11 cellular contexts compared by ENCODE assay signal in the genomic region with DNA sequence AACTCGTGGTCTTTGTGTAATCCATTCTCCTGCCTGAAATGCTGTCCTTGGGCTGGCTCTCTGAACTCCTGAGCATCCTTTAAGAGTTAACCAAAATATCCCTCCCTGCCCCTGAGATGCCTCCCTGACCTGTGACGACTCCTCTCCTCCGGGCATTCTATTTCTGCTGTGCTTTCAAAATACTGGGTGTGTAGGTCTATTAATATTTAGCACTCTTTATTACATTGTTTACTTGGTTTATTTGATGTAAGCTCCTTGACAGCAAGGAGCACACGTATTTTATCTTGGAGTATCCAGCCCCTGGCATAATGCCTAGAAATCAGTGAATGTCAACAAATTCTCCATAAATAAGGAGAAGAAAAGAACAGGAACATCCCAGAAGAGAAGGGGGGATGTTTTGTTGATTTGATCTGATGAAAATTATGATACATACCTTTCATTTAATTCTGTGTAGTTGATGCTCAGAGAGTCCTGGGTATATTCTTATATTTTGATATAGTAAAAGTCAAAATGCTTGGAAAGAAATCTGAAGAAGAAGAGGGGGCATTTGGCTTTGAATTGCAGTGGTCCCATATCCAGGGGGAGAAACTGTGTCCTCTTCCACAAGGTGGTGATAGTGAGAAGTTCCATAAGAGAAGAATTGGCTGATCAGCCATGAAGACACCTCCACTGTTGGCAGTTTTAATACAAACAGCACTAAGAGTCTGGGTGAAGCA.
DNase-seq lines count a peak whose midpoint lies in the region; ATAC-seq and TF ChIP-seq lines count a peak whose summit lies in the region.
"Had no signal": no experiment of that assay in that cellular context is flagged by ENCODE, and none has a peak within 500 bp of the region (broad histone marks: within the 10 kb centered on the region; RNA-seq: fewer than 3 reads in every experiment).

No MANE protein-coding gene starts in this region.

- H3K4me2 ChIP-seq in SK-N-SH = no peak overlapping the region

- H3K27me3 ChIP-seq in SK-N-SH (ENCODE audit: insufficient read depth) = no peaks in the 10 kb centered on the region
- no peaks in the 10 kb centered on the region for H3K27me3 ChIP-seq in Panc1 (ENCODE audit: control insufficient read depth, insufficient read depth, low read length)
- H3K27me3 ChIP-seq in vagina = no peaks in the 10 kb centered on the region
- peaks cover 0 to 4% of the 10 kb centered on the region in 2 donors for H3K27me3 ChIP-seq in right atrium auricular region
- peaks cover 4% of the 10 kb centered on the region for H3K27me3 ChIP-seq in adrenal gland

- TF ChIP-seq EP300 in SK-N-SH (IDR thresholded peaks at IDR 0.05; ENCODE audit: borderline replicate concordance in 1 of 2, low read depth in 1 of 2, low read length in 1 of 2) = no peak

- no peak for TF ChIP-seq POLR2A in vagina (IDR thresholded peaks at IDR 0.05)
- no peak for TF ChIP-seq POLR2A in adrenal gland (IDR thresholded peaks at IDR 0.05)

- CTCF ChIA-PET in SK-N-SH (lab: Yijun Ruan, JAX) (interaction anchor here (0.6 to 2.8 kb wide), 4 partner anchors 9 to 131 kb away, joined by 3 to 11 read pairs (median 6); no protein-coding TSS in a partner anchor), Panc1 (lab: Charles Lee) (no interaction called here)

- no peak; the same call in 1 of the 2 replicates for TF ChIP-seq RAD21 in SK-N-SH (IDR thresholded peaks at IDR 0.05; ENCODE audit: low read length)

- H3K27ac ChIP-seq in SK-N-SH (ENCODE audit: low read depth in 2 of 2, low read length in 1 of 2) (no peak overlapping the region), Panc1 (ENCODE audit: low read length) (no peak overlapping the region), vagina (peak overlapping the region; percentile 50), right atrium auricular region (no peak overlapping the region), adrenal gland (no peak overlapping the region)

- peak; percentile 19; the same call in 1 of the 2 replicates for TF ChIP-seq CTCF in SK-N-SH (IDR thresholded peaks at IDR 0.05)
- peak; percentile 33 for TF ChIP-seq CTCF in Panc1 (IDR thresholded peaks at IDR 0.05)
- TF ChIP-seq CTCF in fibroblast of mammary gland (conservative IDR thresholded peaks at IDR 0.05; ENCODE audit: control insufficient read depth, insufficient read depth, low read depth, low read length) = peak; percentile 10
- TF ChIP-seq CTCF in vagina (IDR thresholded peaks at IDR 0.05) = no peak
- TF ChIP-seq CTCF in right atrium auricular region (IDR thresholded peaks at IDR 0.05) = peak in 1 of 2 donors; percentile 16
- TF ChIP-seq CTCF in adrenal gland (IDR thresholded peaks at IDR 0.05) = no peak

- POLR2A ChIA-PET in SK-N-SH (lab: Yijun Ruan, JAX) = no interaction called here
- POLR2A ChIA-PET in Panc1 (lab: Charles Lee) = no interaction called here

- in situ Hi-C loops in Panc1 (cut with HindIII; ENCODE audit: low pct_unique_long_range_greater_than_20kb, low sequenced_read_pairs) = no loop called here

- no TSS peak for BruUV-seq in Panc1 (replicated peaks; lab: Mats Ljungman, UMichigan)

- H3F3A ChIP-seq in SK-N-SH (replicated peaks; ENCODE audit: insufficient read depth) = no peaks in the 10 kb centered on the region

- H2AFZ ChIP-seq in SK-N-SH (ENCODE audit: low read depth) = no peak overlapping the region

- no peak overlapping the region for H3K9ac ChIP-seq in SK-N-SH

- no peaks in the 10 kb centered on the region for H4K20me1 ChIP-seq in SK-N-SH (ENCODE audit: insufficient read depth)

- 14% methylated on average over 4 of the region's 4 CpGs for WGBS in SK-N-SH (ENCODE audit: low lambda C conversion rate)
- WGBS in adrenal gland, 4 donors = 16 to 30% (median 19%) methylated on average over 4 of the region's 4 CpGs

- no peaks in the 10 kb centered on the region for H3K36me3 ChIP-seq in SK-N-SH (replicated peaks in 1 of 2; ENCODE audit: control insufficient read depth in 1 of 2, insufficient read depth in 2 of 2, low read length in 1 of 2)
- H3K36me3 ChIP-seq in Panc1 (ENCODE audit: control insufficient read depth, insufficient read depth, low read length) = no peaks in the 10 kb centered on the region
- H3K36me3 ChIP-seq in vagina = no peaks in the 10 kb centered on the region
- no peaks in the 10 kb centered on the region for H3K36me3 ChIP-seq in right atrium auricular region
- H3K36me3 ChIP-seq in adrenal gland (replicated peaks in 1 of 2) = no peaks in the 10 kb centered on the region

- H3K79me2 ChIP-seq in SK-N-SH (ENCODE audit: insufficient read depth) = no peaks in the 10 kb centered on the region

- no peaks in the 10 kb centered on the region for H3K9me3 ChIP-seq in SK-N-SH
- H3K9me3 ChIP-seq in Panc1 (ENCODE audit: control insufficient read depth, insufficient read depth, low read depth, low read length) = no peaks in the 10 kb centered on the region
- H3K9me3 ChIP-seq in vagina = no peaks in the 10 kb centered on the region
- H3K9me3 ChIP-seq in right atrium auricular region = no peaks in the 10 kb centered on the region
- H3K9me3 ChIP-seq in adrenal gland (replicated peaks in 1 of 3) = no peaks in the 10 kb centered on the region

- intact Hi-C loops in Panc1 (cut with micrococcal nuclease; ENCODE audit: unreplicated experiment) = no loop called here
- intact Hi-C loops in vagina (cut with DNase I) = no loop called here
- intact Hi-C loops in adrenal gland (cut with DNase I) = no loop called here

- ATAC-seq in SK-N-SH treated with all-trans-retinoic acid at 6 μM for 48 hours = no peak
- no peak for ATAC-seq in Panc1

- DNase-seq in SK-N-SH (peak; percentile 23), Panc1 (ENCODE audit: low read depth, low spot score) (no peak), fibroblast of mammary gland (ENCODE audit: low read depth) (no peak), vagina (ENCODE audit: extremely low spot score in 2 of 2) (no peak), right atrium auricular region (ENCODE audit: low spot score) (no peak), adrenal gland (no peak)
- no peak for DNase-seq in activated naive CD4-positive, alpha-beta T cell treated with anti-CD3 and anti-CD28 coated beads, Interleukin-2, amount 50 U/mL, for 16 hours
- DNase-seq: NCI-H1048, NCI-H774, T1000 had no signal

- H3K4me3 ChIP-seq in SK-N-SH (ENCODE audit: low read depth in 2 of 2, low read length in 1 of 2) (no peak overlapping the region), Panc1 (ENCODE audit: low read depth in 2 of 2, low read length in 2 of 2) (no peak overlapping the region), fibroblast of mammary gland (ENCODE audit: control insufficient read depth, low read depth, low read length) (no peak overlapping the region), vagina (no peak overlapping the region), right atrium auricular region (no peak overlapping the region), adrenal gland (no peak overlapping the region)

- H3K4me1 ChIP-seq in SK-N-SH (ENCODE audit: control insufficient read depth in 1 of 2, insufficient read depth in 2 of 2, low read depth in 1 of 2, low read length in 1 of 2) (no peaks in the 10 kb centered on the region), Panc1 (ENCODE audit: control insufficient read depth, insufficient read depth, low read length) (no peaks in the 10 kb centered on the region), vagina (no peaks in the 10 kb centered on the region), right atrium auricular region (no peaks in the 10 kb centered on the region), adrenal gland (replicated peaks in 1 of 2) (no peaks in the 10 kb centered on the region)

- H3K9me2 ChIP-seq in SK-N-SH = no peaks in the 10 kb centered on the region

TF ChIP-seq in SK-N-SH, 30 proteins besides CTCF, POLR2A, EP300 and RAD21 (continues in another document):
- TF ChIP-seq, protein P1, sequence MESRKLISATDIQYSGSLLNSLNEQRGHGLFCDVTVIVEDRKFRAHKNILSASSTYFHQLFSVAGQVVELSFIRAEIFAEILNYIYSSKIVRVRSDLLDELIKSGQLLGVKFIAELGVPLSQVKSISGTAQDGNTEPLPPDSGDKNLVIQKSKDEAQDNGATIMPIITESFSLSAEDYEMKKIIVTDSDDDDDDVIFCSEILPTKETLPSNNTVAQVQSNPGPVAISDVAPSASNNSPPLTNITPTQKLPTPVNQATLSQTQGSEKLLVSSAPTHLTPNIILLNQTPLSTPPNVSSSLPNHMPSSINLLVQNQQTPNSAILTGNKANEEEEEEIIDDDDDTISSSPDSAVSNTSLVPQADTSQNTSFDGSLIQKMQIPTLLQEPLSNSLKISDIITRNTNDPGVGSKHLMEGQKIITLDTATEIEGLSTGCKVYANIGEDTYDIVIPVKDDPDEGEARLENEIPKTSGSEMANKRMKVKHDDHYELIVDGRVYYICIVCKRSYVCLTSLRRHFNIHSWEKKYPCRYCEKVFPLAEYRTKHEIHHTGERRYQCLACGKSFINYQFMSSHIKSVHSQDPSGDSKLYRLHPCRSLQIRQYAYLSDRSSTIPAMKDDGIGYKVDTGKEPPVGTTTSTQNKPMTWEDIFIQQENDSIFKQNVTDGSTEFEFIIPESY (IDR thresholded peaks at IDR 0.05; ENCODE audit: borderline replicate concordance, low read depth) = no peak
- no peak for TF ChIP-seq GABPA (IDR thresholded peaks at IDR 0.05; ENCODE audit: low read depth)

TF ChIP-seq in SK-N-SH treated with all-trans-retinoic acid at 6 μM for 48 hours, 23 proteins besides CTCF, POLR2A, EP300 and RAD21 (continues in another document):
- TF ChIP-seq BACH2 (CRISPR knock-in tag; IDR thresholded peaks at IDR 0.05; ENCODE audit: borderline replicate concordance) (no peak), OSR1 (CRISPR knock-in tag; IDR thresholded peaks at IDR 0.05) (no peak), TOX (CRISPR knock-in tag; IDR thresholded peaks at IDR 0.05; ENCODE audit: borderline replicate concordance) (no peak), ZNF565 (CRISPR knock-in tag; conservative IDR thresholded peaks at IDR 0.05; ENCODE audit: low read depth) (no peak), ZC3H10 (CRISPR knock-in tag; IDR thresholded peaks at IDR 0.05) (no peak), ZFP3 (CRISPR knock-in tag; IDR thresholded peaks at IDR 0.05) (no peak), ZFP30 (CRISPR knock-in tag; IDR thresholded peaks at IDR 0.05) (no peak), GLIS3 (CRISPR knock-in tag; IDR thresholded peaks at IDR 0.05) (no peak)
- TF ChIP-seq, protein P2, sequence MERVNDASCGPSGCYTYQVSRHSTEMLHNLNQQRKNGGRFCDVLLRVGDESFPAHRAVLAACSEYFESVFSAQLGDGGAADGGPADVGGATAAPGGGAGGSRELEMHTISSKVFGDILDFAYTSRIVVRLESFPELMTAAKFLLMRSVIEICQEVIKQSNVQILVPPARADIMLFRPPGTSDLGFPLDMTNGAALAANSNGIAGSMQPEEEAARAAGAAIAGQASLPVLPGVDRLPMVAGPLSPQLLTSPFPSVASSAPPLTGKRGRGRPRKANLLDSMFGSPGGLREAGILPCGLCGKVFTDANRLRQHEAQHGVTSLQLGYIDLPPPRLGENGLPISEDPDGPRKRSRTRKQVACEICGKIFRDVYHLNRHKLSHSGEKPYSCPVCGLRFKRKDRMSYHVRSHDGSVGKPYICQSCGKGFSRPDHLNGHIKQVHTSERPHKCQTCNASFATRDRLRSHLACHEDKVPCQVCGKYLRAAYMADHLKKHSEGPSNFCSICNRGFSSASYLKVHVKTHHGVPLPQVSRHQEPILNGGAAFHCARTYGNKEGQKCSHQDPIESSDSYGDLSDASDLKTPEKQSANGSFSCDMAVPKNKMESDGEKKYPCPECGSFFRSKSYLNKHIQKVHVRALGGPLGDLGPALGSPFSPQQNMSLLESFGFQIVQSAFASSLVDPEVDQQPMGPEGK (CRISPR knock-in tag; IDR thresholded peaks at IDR 0.05; ENCODE audit: borderline replicate concordance) = no peak

Comparison
In these comparisons a context has a peak if more than half of its experiments do, and no peak if none do; other contexts are left out.
1. CTCF ChIP-seq: peak in SK-N-SH (single experiment), Panc1 (single experiment) and fibroblast of mammary gland (single experiment); none in vagina (0 of 3) and adrenal gland (0 of 6).